ENCODE assay signal across 1 cellular context in genomic region chr6:82744286-82745015, GRCh38.
TF ChIP-seq lines count a peak whose summit lies in the region.

No MANE protein-coding gene starts in this region.

TF ChIP-seq in HepG2, 621 proteins besides CTCF, POLR2A, EP300 and RAD21 (continued from another document):
- TF ChIP-seq ZBTB2 (CRISPR knock-in tag; IDR thresholded peaks at IDR 0.05; ENCODE audit: low read depth) (no peak), ZKSCAN5 (CRISPR knock-in tag; IDR thresholded peaks at IDR 0.05) (no peak), POGZ (CRISPR knock-in tag; IDR thresholded peaks at IDR 0.05) (peak; percentile 60), XRCC5 (optimal IDR thresholded peaks at IDR 0.05; ENCODE audit: low read length) (no peak), PAX8 (CRISPR knock-in tag; IDR thresholded peaks at IDR 0.05; ENCODE audit: borderline replicate concordance) (no peak), HNF4A (CRISPR knock-in tag; IDR thresholded peaks at IDR 0.05) (peak; percentile 71), RFX5 (IDR thresholded peaks at IDR 0.05; ENCODE audit: low read depth, low read length) (no peak), ZNF451 (CRISPR knock-in tag; IDR thresholded peaks at IDR 0.05) (no peak), ZMYM4 (CRISPR knock-in tag; IDR thresholded peaks at IDR 0.05) (peak; percentile 60; the same call in 1 of the 2 replicates), MBD4 (IDR thresholded peaks at IDR 0.05; ENCODE audit: borderline replicate concordance, low read length) (no peak), SMARCE1 (IDR thresholded peaks at IDR 0.05; ENCODE audit: borderline replicate concordance) (no peak), TGIF2 (CRISPR knock-in tag; IDR thresholded peaks at IDR 0.05) (no peak), PAXIP1 (CRISPR knock-in tag; conservative IDR thresholded peaks at IDR 0.05) (peak; percentile 52), SUZ12 (IDR thresholded peaks at IDR 0.05; ENCODE audit: low read depth, low read length) (no peak), MBNL3 (CRISPR knock-in tag; conservative IDR thresholded peaks at IDR 0.05) (no peak), MXD4 (CRISPR knock-in tag; IDR thresholded peaks at IDR 0.05) (no peak), ZNF335 (CRISPR knock-in tag; IDR thresholded peaks at IDR 0.05) (no peak), ZNF644 (CRISPR knock-in tag; IDR thresholded peaks at IDR 0.05; ENCODE audit: low read depth) (peak; percentile 94), YEATS4 (CRISPR knock-in tag; IDR thresholded peaks at IDR 0.05; ENCODE audit: borderline replicate concordance) (no peak), EEA1 (CRISPR knock-in tag; IDR thresholded peaks at IDR 0.05; ENCODE audit: borderline replicate concordance) (no peak)
